8 cellular contexts compared by ENCODE assay signal in genomic region chr7:30134523-30135270, GRCh38. TPM values are rescaled to one million over a fixed set of nuclear protein-coding genes. Genes with fewer than 3 reads are reported as not detected.
DNase-seq lines count a peak whose midpoint lies in the region; ATAC-seq and TF ChIP-seq lines count a peak whose summit lies in the region.

Gene MTURN, plus strand, starts transcription at chr7:30134986. Its CDS starts 151 bp downstream, at chr7:30135137.

- H3K4me1 Mint-ChIP-seq in neural crest cell, result peaks cover 6% of the 10 kb centered on the region
- H3K4me1 Mint-ChIP-seq in stimulated activated naive CD8-positive, alpha-beta T cell treated with anti-CD3 and anti-CD28 coated beads, Interleukin-15, Interleukin-2, amounts not matched to agents 100 ng/mL and 50 ng/mL, for 24 hours (ENCODE audit: low read depth), result peaks cover 11% of the 10 kb centered on the region

- H3K27me3 Mint-ChIP-seq in neural crest cell (ENCODE audit: low read depth), result peaks cover 40% of the 10 kb centered on the region
- H3K27me3 Mint-ChIP-seq in stimulated activated naive CD8-positive, alpha-beta T cell treated with anti-CD3 and anti-CD28 coated beads, Interleukin-15, Interleukin-2, amounts not matched to agents 100 ng/mL and 50 ng/mL, for 24 hours, result peaks cover 24% of the 10 kb centered on the region

- H3K79me2 ChIP-seq in Loucy (ENCODE audit: insufficient read depth, low read length), result no peaks in the 10 kb centered on the region; the same call in 1 of the 2 replicates

- H3K9me3 Mint-ChIP-seq in neural crest cell, result no peaks in the 10 kb centered on the region
- H3K9me3 Mint-ChIP-seq in stimulated activated naive CD8-positive, alpha-beta T cell treated with anti-CD3 and anti-CD28 coated beads, Interleukin-15, Interleukin-2, amounts not matched to agents 100 ng/mL and 50 ng/mL, for 24 hours, result no peaks in the 10 kb centered on the region

- peak within 1 kb of the TSS; percentile 87 for H3K27ac Mint-ChIP-seq in neural crest cell (ENCODE audit: unreplicated experiment)
- H3K27ac Mint-ChIP-seq in stimulated activated naive CD8-positive, alpha-beta T cell treated with anti-CD3 and anti-CD28 coated beads, Interleukin-15, Interleukin-2, amounts not matched to agents 100 ng/mL and 50 ng/mL, for 24 hours, result peak within 1 kb of the TSS; percentile 81

- H4K20me1 ChIP-seq in Loucy (ENCODE audit: insufficient read depth, low read length, poor library complexity, severe bottlenecking), result no peaks in the 10 kb centered on the region

- peaks cover 20% of the 10 kb centered on the region for H3K4me1 ChIP-seq in Loucy (ENCODE audit: insufficient read depth, low read length, poor library complexity, severe bottlenecking)
- peaks cover 6% of the 10 kb centered on the region for H3K4me1 ChIP-seq in SJCRH30
- no peaks in the 10 kb centered on the region for H3K4me1 ChIP-seq in foreskin keratinocyte

- H3K36me3 ChIP-seq in H7 (replicated peaks; ENCODE audit: control insufficient read depth, insufficient read depth, low read length) (no peaks in the 10 kb centered on the region), Loucy (ENCODE audit: insufficient read depth, low read length) (no peaks in the 10 kb centered on the region), SJCRH30 (no peaks in the 10 kb centered on the region)

- H3K27me3 ChIP-seq in H7 (ENCODE audit: control insufficient read depth, insufficient read depth, low read length), result peaks cover 27% of the 10 kb centered on the region
- H3K27me3 ChIP-seq in Loucy (ENCODE audit: insufficient read depth, low read length, poor library complexity, severe bottlenecking), result no peaks in the 10 kb centered on the region
- H3K27me3 ChIP-seq in SJCRH30, result no peaks in the 10 kb centered on the region
- H3K27me3 ChIP-seq in foreskin keratinocyte, result no peaks in the 10 kb centered on the region

- DNase-seq in EH (ENCODE audit: low read depth) (peak; percentile 81), H7 (peak; percentile 99), SJCRH30 (peak; percentile 85 to 87), foreskin keratinocyte (peak in 1 of 2 donors; percentile 59), neural crest cell (ENCODE audit: low read depth, low spot score) (peak; percentile 78)
- peak; percentile 39 to 80 (median 58) for DNase-seq in activated naive CD4-positive, alpha-beta T cell (lab: John Stamatoyannopoulos, UW)

- H2AFZ ChIP-seq in Loucy (ENCODE audit: low read length), result peak within 1 kb of the TSS; percentile 81

- no peaks in the 10 kb centered on the region for H3F3A ChIP-seq in Loucy (ENCODE audit: low read depth)

- peaks cover 3% of the 10 kb centered on the region for H3K36me3 Mint-ChIP-seq in neural crest cell (ENCODE audit: low read depth)
- no peaks in the 10 kb centered on the region for H3K36me3 Mint-ChIP-seq in stimulated activated naive CD8-positive, alpha-beta T cell treated with anti-CD3 and anti-CD28 coated beads, Interleukin-15, Interleukin-2, amounts not matched to agents 100 ng/mL and 50 ng/mL, for 24 hours (ENCODE audit: low read depth)

- peak within 1 kb of the TSS; percentile 75 for H3K4me2 ChIP-seq in Loucy (ENCODE audit: low read depth, low read length, poor library complexity, severe bottlenecking)

- H3K4me3 ChIP-seq in H7 (ENCODE audit: insufficient read depth, low read depth, low read length), result peak within 1 kb of the TSS; percentile 73
- peak within 1 kb of the TSS; percentile 77 for H3K4me3 ChIP-seq in Loucy (ENCODE audit: low read length, poor library complexity, severe bottlenecking)
- H3K4me3 ChIP-seq in SJCRH30, result peak within 1 kb of the TSS; percentile 88

- ATAC-seq in foreskin keratinocyte, result peak; percentile 86

- H3K9me2 ChIP-seq in Loucy (replicated peaks; ENCODE audit: low read depth, low read length), result no peaks in the 10 kb centered on the region

- peak within 1 kb of the TSS; percentile 91 for H3K4me3 Mint-ChIP-seq in neural crest cell
- peak within 1 kb of the TSS; percentile 89 for H3K4me3 Mint-ChIP-seq in stimulated activated naive CD8-positive, alpha-beta T cell treated with anti-CD3 and anti-CD28 coated beads, Interleukin-15, Interleukin-2, amounts not matched to agents 100 ng/mL and 50 ng/mL, for 24 hours

- TF ChIP-seq CTCF in Loucy (conservative IDR thresholded peaks at IDR 0.05; ENCODE audit: low read length), result no peak
- TF ChIP-seq CTCF in foreskin keratinocyte (conservative IDR thresholded peaks at IDR 0.05), result peak; percentile 39
- TF ChIP-seq CTCF in neural crest cell (conservative IDR thresholded peaks at IDR 0.05), result no peak

- H3K27ac ChIP-seq in SJCRH30, result peak within 1 kb of the TSS; percentile 7; the same call in 1 of the 2 replicates
- H3K27ac ChIP-seq in foreskin keratinocyte, result peak within 1 kb of the TSS; percentile 89

- H3K9ac ChIP-seq in Loucy (ENCODE audit: low read depth, low read length, poor library complexity, severe bottlenecking), result peak within 1 kb of the TSS; percentile 54

- no peaks in the 10 kb centered on the region for H3K9me3 ChIP-seq in Loucy (ENCODE audit: insufficient read depth, low read depth, low read length)
- no peaks in the 10 kb centered on the region for H3K9me3 ChIP-seq in SJCRH30 (replicated peaks)

RNA-seq across cellular contexts. Expression of gene MTURN, which starts in this region (rescaled TPM):
- 1.1 and 2.3 TPM in 2 replicates for total RNA-seq in H7 (2014; rRNA removed; shearing (Covaris generic))
- total RNA-seq in SJCRH30 (2014; rRNA removed; shearing (Covaris generic)), result 26.9 and 27.6 TPM in 2 replicates
- total RNA-seq in foreskin keratinocyte (9.5 and 11.1 TPM in 2 replicates), neural crest cell (6.6 and 6.8 TPM in 2 replicates)
- 6.3 and 7.9 TPM in 2 replicates for polyA plus RNA-seq in foreskin keratinocyte
